10 cellular contexts compared by ENCODE assay signal in genomic region chr5:52811067-52811749, GRCh38. TPM values are rescaled to one million over a fixed set of nuclear protein-coding genes. Genes with fewer than 3 reads are reported as not detected.
DNase-seq lines count a peak whose midpoint lies in the region; ATAC-seq, FAIRE-seq and TF ChIP-seq lines count a peak whose summit lies in the region.
"Had no signal": no experiment of that assay in that cellular context is flagged by ENCODE, and none has a peak within 500 bp of the region (broad histone marks: within the 10 kb centered on the region; RNA-seq: fewer than 3 reads in every experiment).

No MANE protein-coding gene starts in this region.

- H2BK5ac ChIP-seq in trophoblast cell (ENCODE audit: low read depth, low read length, poor library complexity): no peak overlapping the region

- H2AK5ac ChIP-seq in trophoblast cell (ENCODE audit: low read length): no peak overlapping the region

- in situ Hi-C loops in GM23248 (cut with MboI): no loop called here

- no peak overlapping the region for H3K4ac ChIP-seq in trophoblast cell (ENCODE audit: low read depth, low read length)

- H3K4me2 ChIP-seq in GM23248 (ENCODE audit: unreplicated experiment) (peak overlapping the region; percentile 43), trophoblast cell (ENCODE audit: low read length) (no peak overlapping the region)

- no peaks in the 10 kb centered on the region for H3K27me3 ChIP-seq in GM23248 (replicated peaks; ENCODE audit: insufficient read depth)
- no peaks in the 10 kb centered on the region for H3K27me3 ChIP-seq in trophoblast cell (ENCODE audit: insufficient read depth, low read length)

- H4K91ac ChIP-seq in trophoblast cell (ENCODE audit: low read depth, low read length): no peak overlapping the region

- TF ChIP-seq POLR2A in GM12892 (IDR thresholded peaks at IDR 0.05; ENCODE audit: low read depth, low read length): no peak

- no peaks in the 10 kb centered on the region for H3K9me2 ChIP-seq in GM23248 (ENCODE audit: insufficient read depth)

- H3K4me3 ChIP-seq in GM23248 (no peak overlapping the region), epithelial cell of esophagus (ENCODE audit: low read length) (no peak overlapping the region), trophoblast cell (ENCODE audit: low read depth, low read length) (no peak overlapping the region)

- no peak overlapping the region for H3K18ac ChIP-seq in trophoblast cell (ENCODE audit: low read length)

- TF ChIP-seq CTCF in epithelial cell of esophagus (IDR thresholded peaks at IDR 0.05; ENCODE audit: insufficient read depth, low read depth, low read length, missing control alignments): no peak

- peaks cover 56% of the 10 kb centered on the region for H3F3A ChIP-seq in GM23248 (ENCODE audit: insufficient read depth)

- H2AFZ ChIP-seq in GM23248 (no peak overlapping the region), trophoblast cell (ENCODE audit: insufficient read depth, low read length, poor library complexity) (no peak overlapping the region)

- no peak overlapping the region for H2BK120ac ChIP-seq in trophoblast cell (ENCODE audit: insufficient read depth, low read length, poor library complexity)

- 15 to 24% methylated on average over 3 of the region's 3 CpGs for WGBS in GM23248 (ENCODE audit: low coverage in 1 of 2, low lambda C conversion rate in 2 of 2, missing lambda C conversion rate in 2 of 2), 2 experiments
- no CpG with 5 or more reads among the region's 3 CpGs for WGBS in trophoblast cell (ENCODE audit: extremely low coverage, insufficient coverage, insufficient read length)

- no peak overlapping the region for H3K14ac ChIP-seq in trophoblast cell (ENCODE audit: low read length)

- H3K27ac ChIP-seq in GM23248: peak overlapping the region; percentile 73
- no peak overlapping the region for H3K27ac ChIP-seq in trophoblast cell (ENCODE audit: low read depth, low read length)

- H3K9me3 ChIP-seq in GM23248 (ENCODE audit: low read depth) (no peaks in the 10 kb centered on the region), trophoblast cell (ENCODE audit: insufficient read depth, low read depth, low read length) (no peaks in the 10 kb centered on the region)

- H3K9ac ChIP-seq in GM23248: peak overlapping the region; percentile 36
- no peak overlapping the region for H3K9ac ChIP-seq in trophoblast cell (ENCODE audit: low read length)

- H3K4me1 ChIP-seq in GM23248 (ENCODE audit: insufficient read depth) (peaks cover 56% of the 10 kb centered on the region), trophoblast cell (ENCODE audit: control insufficient read depth in 1 of 2, insufficient read depth in 2 of 2, low read length in 2 of 2) (peaks cover 5 to 8% of the 10 kb centered on the region in 2 experiments)

- ATAC-seq in GM21737 (IDR thresholded peaks at IDR 0.05; ENCODE audit: unreplicated experiment): no peak

- FAIRE-seq in GM12892 (lab: Jason Lieb, UNC): no peak

- no peak overlapping the region for H3K23ac ChIP-seq in trophoblast cell (ENCODE audit: low read length)

- no peaks in the 10 kb centered on the region for H3K36me3 ChIP-seq in GM23248 (ENCODE audit: low read depth)
- no peaks in the 10 kb centered on the region for H3K36me3 ChIP-seq in trophoblast cell (ENCODE audit: control insufficient read depth in 1 of 2, insufficient read depth in 2 of 2, low read length in 2 of 2)

- no peak overlapping the region for H2BK12ac ChIP-seq in trophoblast cell (ENCODE audit: low read length)

- H4K12ac ChIP-seq in trophoblast cell (ENCODE audit: low read depth, low read length): no peak overlapping the region

- H3K79me2 ChIP-seq in GM23248 (ENCODE audit: insufficient read depth) (peaks cover 16% of the 10 kb centered on the region; the same call in 1 of the 2 replicates), trophoblast cell (ENCODE audit: control insufficient read depth, insufficient read depth, low read length, poor library complexity) (peaks cover 2% of the 10 kb centered on the region)

- no peaks in the 10 kb centered on the region for H4K20me1 ChIP-seq in GM23248 (ENCODE audit: insufficient read depth)

- peaks cover 5% of the 10 kb centered on the region for H3K79me1 ChIP-seq in trophoblast cell (ENCODE audit: low read length)

- no peak overlapping the region for H4K8ac ChIP-seq in trophoblast cell (ENCODE audit: low read depth, low read length)

- DNase-seq in GM23248: peak; percentile 90
- DNase-seq in NOMO-1 (lab: John Stamatoyannopoulos, UW; ENCODE audit: unreplicated experiment in 2 of 2): peak; percentile 71 to 94
- DNase-seq in epithelial cell of esophagus (ENCODE audit: low read depth): peak; percentile 84
- peak; percentile 59 to 81 for DNase-seq in trophoblast cell
- no peak for DNase-seq in NCI-H2081 (lab: John Stamatoyannopoulos, UW)
- no peak for DNase-seq in GM12892 (ENCODE audit: insufficient read length)
- DNase-seq: activated T-cell treated with anti-CD3 and anti-CD28 coated beads for 4 hours, dermis blood vessel endothelial cell, NCI-H146 had no signal

RNA-seq across cellular contexts. Expression of gene ITGA1, which starts 23.5 kb away (rescaled TPM):
- 18.4 and 18.6 TPM in 2 replicates for total RNA-seq in GM23248 (2014; rRNA removed; shearing (Covaris generic))
- polyA plus RNA-seq in GM23248 (2016; fragmentation: Nextera tagmentation; extraction: Ambion mirVana): 8.1 and 8.9 TPM in 2 replicates
- polyA plus RNA-seq in trophoblast cell (2013): 15.9 and 16.7 TPM in 2 replicates
- 4.1 TPM for polyA plus RNA-seq in GM12892 (2012; ENCODE audit: missing spikeins)

RNA-seq across cellular contexts. Expression of gene PELO, which starts 23.5 kb away (rescaled TPM):
- 20.4 and 24.4 TPM in 2 replicates for total RNA-seq in GM23248 (2014; rRNA removed; shearing (Covaris generic))
- 25.0 and 25.2 TPM in 2 replicates for polyA plus RNA-seq in GM23248 (2016; fragmentation: Nextera tagmentation; extraction: Ambion mirVana)
- polyA plus RNA-seq in trophoblast cell (2013): 23.4 and 25.1 TPM in 2 replicates
- polyA plus RNA-seq in GM12892 (2012; ENCODE audit: missing spikeins): 4.4 TPM

Comparison
In these comparisons a context has a peak if more than half of its experiments do, and no peak if none do; other contexts are left out.
1. DNase-seq: peak in GM23248 (single experiment), NOMO-1 (2 of 2), epithelial cell of esophagus (single experiment) and trophoblast cell (2 of 2); none in NCI-H2081 (0 of 2) and GM12892 (single experiment).